14 cellular contexts compared by ENCODE assay signal in the genomic region with DNA sequence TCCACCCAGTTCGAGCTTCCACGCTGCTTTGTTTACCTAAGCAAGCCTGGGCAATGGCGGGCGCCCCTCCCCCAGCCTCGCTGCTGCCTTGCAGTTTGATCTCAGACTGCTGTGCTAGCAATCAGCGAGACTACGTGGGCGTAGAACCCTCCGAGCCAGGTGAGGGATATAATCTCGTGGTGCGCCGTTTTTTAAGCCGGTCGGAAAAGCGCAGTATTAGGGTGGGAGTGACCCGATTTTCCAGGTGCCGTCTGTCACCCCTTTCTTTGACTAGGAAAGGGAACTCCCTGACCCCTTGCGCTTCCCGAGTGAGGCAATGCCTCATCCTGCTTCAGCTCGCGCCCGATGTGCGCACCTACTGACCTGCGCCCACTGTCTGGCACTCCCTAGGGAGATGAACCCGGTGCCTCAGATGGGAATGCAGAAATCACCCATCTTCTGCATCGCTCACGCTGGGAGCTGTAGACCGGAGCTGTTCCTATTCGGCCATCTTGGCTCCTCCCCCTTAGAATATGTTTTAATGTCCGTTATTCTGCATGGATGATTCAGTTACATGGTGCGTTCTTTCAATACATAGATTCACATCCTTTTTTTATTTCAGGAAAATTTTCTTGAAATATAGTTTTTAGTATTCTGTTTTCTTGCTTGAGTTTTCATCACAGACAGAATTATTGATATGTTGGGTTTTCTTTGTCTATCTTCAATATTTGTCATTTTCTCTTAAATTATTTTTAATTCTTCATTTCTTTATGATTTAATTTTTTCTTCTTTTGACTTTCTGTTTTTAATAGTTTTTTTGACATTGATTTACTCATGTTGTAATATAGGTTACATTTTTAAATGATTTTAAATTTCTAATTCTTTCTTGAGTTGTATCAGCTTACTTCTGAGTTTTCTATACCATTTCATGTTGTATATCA. TPM values are rescaled to one million over a fixed set of nuclear protein-coding genes. Genes with fewer than 3 reads are reported as not detected.
A peak's percentile ranks its signal among the peaks of the same experiment; 100 is the strongest.
DNase-seq lines count a peak whose midpoint lies in the region; FAIRE-seq and TF ChIP-seq lines count a peak whose summit lies in the region.
"Not testable (repeated sequence)": the region's sequence is repeated elsewhere in the genome, so short reads cannot be mapped to it uniquely, and the experiment has no call there.
"Had no signal": no experiment of that assay in that cellular context is flagged by ENCODE, and none has a peak within 500 bp of the region (broad histone marks: within the 10 kb centered on the region; RNA-seq: fewer than 3 reads in every experiment).

No MANE protein-coding gene starts in this region.

- H3K9ac ChIP-seq in H1 (replicated peaks in 1 of 4; ENCODE audit: extremely low read depth in 1 of 4, low read depth in 3 of 4, low read length in 3 of 4), result 0 out of 7 replicates have a peak overlapping the region, but pooled peaks of 1 of the 4 experiments have one; percentile 22
- not testable (repeated sequence) for H3K9ac ChIP-seq in trophoblast cell (ENCODE audit: low read length)

- H3K18ac ChIP-seq in H1 (ENCODE audit: extremely low read depth, low read length); trophoblast cell (ENCODE audit: low read length): not testable (repeated sequence)

- H4K20me1 ChIP-seq in H1 (replicated peaks in 1 of 2; ENCODE audit: control insufficient read depth in 1 of 2, insufficient read depth in 2 of 2, low read length in 2 of 2), result not testable (repeated sequence)

- peak overlapping the region; percentile 15 to 38; a peak in 3 of 4 replicates for H3K4me2 ChIP-seq in H1 (ENCODE audit: insufficient read depth in 1 of 2, low read depth in 2 of 2, low read length in 2 of 2)
- H3K4me2 ChIP-seq in trophoblast cell (ENCODE audit: low read length), result not testable (repeated sequence)

- H4K91ac ChIP-seq in H1 (replicated peaks; ENCODE audit: insufficient read length, low read length), result not testable (repeated sequence)
- peak overlapping the region; percentile 37 for H4K91ac ChIP-seq in trophoblast cell (ENCODE audit: low read depth, low read length)

- TF ChIP-seq RAD21 in H1 (IDR thresholded peaks at IDR 0.05 in 1 of 2, conservative IDR thresholded peaks at IDR 0.05 in 1 of 2; ENCODE audit: low read depth in 2 of 2, low read length in 2 of 2), result not testable (repeated sequence)

- not testable (repeated sequence) for H4K5ac ChIP-seq in H1 (ENCODE audit: insufficient read length, low read depth, low read length)

- POLR2A ChIA-PET in H1 (lab: Charles Lee; ENCODE audit: partially characterized antibody), result not testable (repeated sequence)

- H3K27me3 ChIP-seq in H7 (ENCODE audit: control insufficient read depth, insufficient read depth, low read length); H1 (replicated peaks in 1 of 4; ENCODE audit: control insufficient read depth in 3 of 4, extremely low read depth in 1 of 4, insufficient read depth in 3 of 4, low read length in 3 of 4); trophoblast cell (ENCODE audit: insufficient read depth, low read length): not testable (repeated sequence)

- CTCF ChIA-PET in H1 (lab: Charles Lee; ENCODE audit: partially characterized antibody), result interaction anchor here (0.8 kb wide), 1 partner anchor 20 kb away, joined by 3 read pairs; a partner anchor contains a TSS

- H2BK15ac ChIP-seq in H1 (ENCODE audit: low read length), result not testable (repeated sequence)

- H3K27ac ChIP-seq in H1 (ENCODE audit: low read depth, low read length); trophoblast cell (ENCODE audit: low read depth, low read length): not testable (repeated sequence)

- not testable (repeated sequence) for H3K9me3 ChIP-seq in H1 (ENCODE audit: insufficient read depth in 2 of 2, low read depth in 1 of 2, low read length in 1 of 2); trophoblast cell (ENCODE audit: insufficient read depth, low read depth, low read length)

- not testable (repeated sequence) for H3K79me2 ChIP-seq in H1 (ENCODE audit: control insufficient read depth in 1 of 2, insufficient read depth in 2 of 2, low read length in 2 of 2); trophoblast cell (ENCODE audit: control insufficient read depth, insufficient read depth, low read length, poor library complexity)

- not testable (repeated sequence) for H4K12ac ChIP-seq in trophoblast cell (ENCODE audit: low read depth, low read length)

- not testable (repeated sequence) for TF ChIP-seq POLR2A in H1 (IDR thresholded peaks at IDR 0.05; ENCODE audit: control extremely low read depth in 1 of 2, low read depth in 2 of 2, low read length in 2 of 2)

- not testable (repeated sequence) for TF ChIP-seq CTCF in H1 (IDR thresholded peaks at IDR 0.05; ENCODE audit: control extremely low read depth in 1 of 3, insufficient read depth in 1 of 3, low read depth in 1 of 3, low read length in 3 of 3)

- H2BK5ac ChIP-seq in H1 (ENCODE audit: low read depth, low read length), result peak overlapping the region; percentile 44; the same call in 1 of the 2 replicates
- H2BK5ac ChIP-seq in trophoblast cell (ENCODE audit: low read depth, low read length, poor library complexity), result not testable (repeated sequence)

- not testable (repeated sequence) for H3K79me1 ChIP-seq in H1 (ENCODE audit: low read depth, low read length); trophoblast cell (ENCODE audit: low read length)

- not testable (repeated sequence) for H2BK120ac ChIP-seq in H1 (replicated peaks; ENCODE audit: low read depth, low read length); trophoblast cell (ENCODE audit: insufficient read depth, low read length, poor library complexity)

- not testable (repeated sequence) for H3K36me3 ChIP-seq in H7 (replicated peaks; ENCODE audit: control insufficient read depth, insufficient read depth, low read length); H1 (ENCODE audit: control insufficient read depth in 2 of 4, insufficient read depth in 4 of 4, low read length in 3 of 4); trophoblast cell (ENCODE audit: control insufficient read depth in 1 of 2, insufficient read depth in 2 of 2, low read length in 2 of 2)

- H3K23me2 ChIP-seq in H1 (ENCODE audit: low read depth, low read length), result not testable (repeated sequence)

- not testable (repeated sequence) for TF ChIP-seq EP300 in H1 (IDR thresholded peaks at IDR 0.05; ENCODE audit: borderline replicate concordance in 1 of 2, low read depth in 2 of 2, low read length in 2 of 2)

- not testable (repeated sequence) for H2AFZ ChIP-seq in H1 (ENCODE audit: low read length); trophoblast cell (ENCODE audit: insufficient read depth, low read length, poor library complexity)

- peak overlapping the region; percentile 22 for H3K4me3 ChIP-seq in H7 (ENCODE audit: insufficient read depth, low read depth, low read length)
- peak overlapping the region in 2 of 4 experiments; percentile 6 to 40; a peak in 2 of 8 replicates for H3K4me3 ChIP-seq in H1 (ENCODE audit: extremely low read depth in 1 of 4, insufficient read depth in 2 of 4, low read depth in 3 of 4, low read length in 4 of 4)
- H3K4me3 ChIP-seq in trophoblast cell (ENCODE audit: low read depth, low read length), result not testable (repeated sequence)

- not testable (repeated sequence) for H2AK5ac ChIP-seq in H1 (ENCODE audit: low read depth, low read length); trophoblast cell (ENCODE audit: low read length)

- H2BK12ac ChIP-seq in H1 (ENCODE audit: low read depth, low read length); trophoblast cell (ENCODE audit: low read length): not testable (repeated sequence)

- not testable (repeated sequence) for H2BK20ac ChIP-seq in H1 (ENCODE audit: low read length)

- H3K23ac ChIP-seq in H1 (ENCODE audit: insufficient read length); trophoblast cell (ENCODE audit: low read length): not testable (repeated sequence)

- not testable (repeated sequence) for H3K14ac ChIP-seq in H1 (ENCODE audit: insufficient read length); trophoblast cell (ENCODE audit: low read length)

- FAIRE-seq in RCC 7860 (lab: Jason Lieb, UNC) (peak; percentile 25), islet of Langerhans (lab: Jason Lieb, UNC) (peak; percentile 62)
- FAIRE-seq in H1 (lab: Jason Lieb, UNC), result not testable (repeated sequence)

- H4K8ac ChIP-seq in H1 (ENCODE audit: extremely low read depth, insufficient read depth, low read length); trophoblast cell (ENCODE audit: low read depth, low read length): not testable (repeated sequence)

- not testable (repeated sequence) for H3K4ac ChIP-seq in H1 (replicated peaks; ENCODE audit: insufficient read length, low read depth, low read length); trophoblast cell (ENCODE audit: low read depth, low read length)

- peak; percentile 13 for DNase-seq in DMS114 treated with DMSO at 0.1 percent for 48 hours (lab: John Stamatoyannopoulos, UW; ENCODE audit: unreplicated experiment)
- DNase-seq in H7; RCC 7860 (ENCODE audit: low spot score): not testable (repeated sequence)
- peak; percentile 4 for DNase-seq in NCI-H1417 treated with DMSO at 0.1 percent for 48 hours (lab: John Stamatoyannopoulos, UW)
- DNase-seq in NCI-H510A treated with DMSO at 0.1 percent for 48 hours (lab: John Stamatoyannopoulos, UW), result peak; percentile 42
- DNase-seq in H1 (ENCODE audit: low read depth in 1 of 2, low spot score in 2 of 2), result peak in 1 of 2 experiments; percentile 65
- peak in 1 of 2 donors; percentile 10 for DNase-seq in trophoblast cell

- 80% methylated on average over 28 of the region's 31 CpGs; no CpG with 5 or more reads in 1 of the 2 experiments for WGBS in H1 (ENCODE audit: extremely low coverage in 1 of 2, insufficient coverage in 1 of 2, insufficient read length in 1 of 2, insufficient replicate concordance in 2 of 2, low coverage in 1 of 2, low lambda C conversion rate in 2 of 2, missing lambda C conversion rate in 1 of 2), 2 experiments
- no CpG with 5 or more reads among the region's 31 CpGs for WGBS in trophoblast cell (ENCODE audit: extremely low coverage, insufficient coverage, insufficient read length)

- not testable (repeated sequence) for H3K4me1 ChIP-seq in H1 (replicated peaks in 1 of 4; ENCODE audit: control insufficient read depth in 3 of 4, insufficient read depth in 4 of 4, low read length in 3 of 4); trophoblast cell (ENCODE audit: control insufficient read depth in 1 of 2, insufficient read depth in 2 of 2, low read length in 2 of 2)

- H3K56ac ChIP-seq in H1 (replicated peaks; ENCODE audit: insufficient read length, low read depth, low read length), result not testable (repeated sequence)

RNA-seq across cellular contexts. Expression of a gene that starts 20.5 kb away (rescaled TPM):
- 8.1 and 8.7 TPM in 2 replicates for total RNA-seq in H7 (2014; rRNA removed; shearing (Covaris generic))
- total RNA-seq in H1 (2021; fragmentation: NEBNext Ultra II Directional; extraction: Animal tissue kit (Norgen Biotek cat#: 25700)), result 3.2 TPM in 2 replicates
- polyA plus RNA-seq in H1 (2011; rRNA removed), result 0.71 and 1.3 TPM in 2 replicates
- 1.3 TPM for polyA plus RNA-seq in H1 (2011; cell fraction: cytosol; rRNA removed)
- polyA plus RNA-seq in H1 (2011; cell fraction: nucleus; rRNA removed), result 0.51 TPM
- polyA plus RNA-seq in H1 (2012, experiment 1 of 2), result 1.6 to 2.2 TPM (median 1.8 TPM) in 4 replicates
- 0.22 TPM for polyA plus RNA-seq in H1 (2012, experiment 2 of 2)
- 2.5 TPM for polyA plus RNA-seq in H1 (2013, experiment 1 of 2)
- polyA plus RNA-seq in H1 (2013, experiment 2 of 2), result 2.3 TPM
- 1.9 and 2.6 TPM in 2 replicates for polyA minus RNA-seq in H1 (2011; rRNA and poly(A)+ RNA removed)
- 1.2 TPM for polyA minus RNA-seq in H1 (2011; cell fraction: cytosol; rRNA and poly(A)+ RNA removed)
- 2.4 TPM for polyA minus RNA-seq in H1 (2011; cell fraction: nucleus; rRNA and poly(A)+ RNA removed)
- 39.2 and 42.8 TPM in 2 replicates for polyA plus RNA-seq in trophoblast cell (2013)

RNA-seq across cellular contexts. Expression of a gene that starts 50.8 kb away (rescaled TPM):
- 0.28 TPM in 1 of 2 replicates, not detected in the other for total RNA-seq in H7 (2014; rRNA removed; shearing (Covaris generic))
- 0.67 TPM in 1 of 2 replicates, not detected in the other for total RNA-seq in H1 (2021; fragmentation: NEBNext Ultra II Directional; extraction: Animal tissue kit (Norgen Biotek cat#: 25700))
- polyA plus RNA-seq in H1 (2011; rRNA removed), result 0.17 and 0.38 TPM in 2 replicates
- polyA plus RNA-seq in H1 (2011; cell fraction: cytosol; rRNA removed), result 0.23 TPM
- 0.30 TPM for polyA plus RNA-seq in H1 (2011; cell fraction: nucleus; rRNA removed)
- polyA plus RNA-seq in H1 (2012, experiment 1 of 2), result 0.18 to 0.57 TPM (median 0.25 TPM) in 3 of 4 replicates, not detected in the other
- 0.21 TPM for polyA plus RNA-seq in H1 (2012, experiment 2 of 2)
- 0.12 TPM for polyA plus RNA-seq in H1 (2013, experiment 1 of 2)
- 0.15 TPM for polyA plus RNA-seq in H1 (2013, experiment 2 of 2)
- 0.38 and 0.78 TPM in 2 replicates for polyA minus RNA-seq in H1 (2011; rRNA and poly(A)+ RNA removed)
- polyA minus RNA-seq in H1 (2011; cell fraction: cytosol; rRNA and poly(A)+ RNA removed), result not detected
- polyA minus RNA-seq in H1 (2011; cell fraction: nucleus; rRNA and poly(A)+ RNA removed), result 0.90 TPM
- not detected in 2 replicates for polyA plus RNA-seq in trophoblast cell (2013)
- total RNA-seq: A673; Calu3; CD4-positive, alpha-beta memory T cell; HT-29; LHCN-M2; T-helper 1 cell treated with Interleukin-12 subunit alpha and Interleukin-12 subunit beta and Interleukin-4 antibody, amounts not matched to agents 30 ng/mL and 1 ng/mL, for 36 hours had no signal
- polyA plus RNA-seq: CD4-positive, alpha-beta memory T cell had no signal
